In the genomic region with DNA sequence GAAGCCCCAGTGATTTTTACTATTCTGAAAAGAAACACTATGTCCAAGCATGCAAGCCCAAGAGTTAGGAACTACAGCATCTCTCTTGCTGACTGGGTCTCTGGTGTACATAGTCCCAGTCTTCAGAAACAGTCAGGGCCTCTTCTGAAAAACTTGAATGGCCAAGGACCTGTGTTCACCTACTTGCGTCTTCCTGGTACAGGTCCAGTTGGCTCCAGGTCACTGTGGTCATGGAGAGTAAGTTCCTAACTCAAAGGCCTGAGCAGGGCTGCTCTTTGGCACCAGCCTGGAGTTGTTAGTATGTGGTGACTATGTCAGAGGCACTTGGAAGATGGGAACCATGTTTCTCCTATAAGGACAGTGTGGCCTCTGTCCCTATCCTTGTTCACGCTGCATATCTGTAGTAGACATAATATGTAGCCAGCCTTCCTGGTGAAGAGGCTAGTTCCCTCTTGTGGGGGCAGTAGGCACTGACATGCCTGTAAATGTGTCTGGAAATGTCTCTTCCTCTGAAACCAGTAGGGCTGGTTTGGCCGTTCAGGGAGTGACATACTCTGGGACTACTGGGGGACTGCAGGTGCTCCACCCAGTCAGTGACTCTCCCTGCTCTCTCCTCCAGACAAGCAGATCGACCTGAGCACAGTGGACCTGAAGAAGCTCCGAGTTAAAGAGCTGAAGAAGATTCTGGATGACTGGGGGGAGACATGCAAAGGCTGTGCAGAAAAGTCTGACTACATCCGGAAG, we compare ENCODE assay signal across 1 cellular context.
TF ChIP-seq lines count a peak whose summit lies in the region.

No MANE protein-coding gene starts in this region.

TF ChIP-seq in GM23338, 12 proteins besides CTCF, POLR2A, EP300 and RAD21 (continued from another document):
- TF ChIP-seq REST (IDR thresholded peaks at IDR 0.05; ENCODE audit: unreplicated experiment) (no peak), NANOG (IDR thresholded peaks at IDR 0.05; ENCODE audit: borderline replicate concordance) (no peak), ZNF331 (CRISPR knock-in tag; IDR thresholded peaks at IDR 0.05; ENCODE audit: low read depth) (no peak), JUNB (IDR thresholded peaks at IDR 0.05; ENCODE audit: unreplicated experiment) (no peak), STAT1 (IDR thresholded peaks at IDR 0.05; ENCODE audit: unreplicated experiment) (no peak), EZH2phosphoT487 (IDR thresholded peaks at IDR 0.05; ENCODE audit: unreplicated experiment) (no peak), CREB1 (CRISPR knock-in tag; IDR thresholded peaks at IDR 0.05; ENCODE audit: low read depth) (no peak), POLR2AphosphoS5 (IDR thresholded peaks at IDR 0.05; ENCODE audit: low read depth) (no peak), EZH2 (IDR thresholded peaks at IDR 0.05; ENCODE audit: low read depth, unreplicated experiment) (no peak), ZNF114 (CRISPR knock-in tag; IDR thresholded peaks at IDR 0.05) (no peak)
- TF ChIP-seq, protein P1, sequence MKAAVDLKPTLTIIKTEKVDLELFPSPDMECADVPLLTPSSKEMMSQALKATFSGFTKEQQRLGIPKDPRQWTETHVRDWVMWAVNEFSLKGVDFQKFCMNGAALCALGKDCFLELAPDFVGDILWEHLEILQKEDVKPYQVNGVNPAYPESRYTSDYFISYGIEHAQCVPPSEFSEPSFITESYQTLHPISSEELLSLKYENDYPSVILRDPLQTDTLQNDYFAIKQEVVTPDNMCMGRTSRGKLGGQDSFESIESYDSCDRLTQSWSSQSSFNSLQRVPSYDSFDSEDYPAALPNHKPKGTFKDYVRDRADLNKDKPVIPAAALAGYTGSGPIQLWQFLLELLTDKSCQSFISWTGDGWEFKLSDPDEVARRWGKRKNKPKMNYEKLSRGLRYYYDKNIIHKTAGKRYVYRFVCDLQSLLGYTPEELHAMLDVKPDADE (IDR thresholded peaks at IDR 0.05) = no peak
